In the genomic region with DNA sequence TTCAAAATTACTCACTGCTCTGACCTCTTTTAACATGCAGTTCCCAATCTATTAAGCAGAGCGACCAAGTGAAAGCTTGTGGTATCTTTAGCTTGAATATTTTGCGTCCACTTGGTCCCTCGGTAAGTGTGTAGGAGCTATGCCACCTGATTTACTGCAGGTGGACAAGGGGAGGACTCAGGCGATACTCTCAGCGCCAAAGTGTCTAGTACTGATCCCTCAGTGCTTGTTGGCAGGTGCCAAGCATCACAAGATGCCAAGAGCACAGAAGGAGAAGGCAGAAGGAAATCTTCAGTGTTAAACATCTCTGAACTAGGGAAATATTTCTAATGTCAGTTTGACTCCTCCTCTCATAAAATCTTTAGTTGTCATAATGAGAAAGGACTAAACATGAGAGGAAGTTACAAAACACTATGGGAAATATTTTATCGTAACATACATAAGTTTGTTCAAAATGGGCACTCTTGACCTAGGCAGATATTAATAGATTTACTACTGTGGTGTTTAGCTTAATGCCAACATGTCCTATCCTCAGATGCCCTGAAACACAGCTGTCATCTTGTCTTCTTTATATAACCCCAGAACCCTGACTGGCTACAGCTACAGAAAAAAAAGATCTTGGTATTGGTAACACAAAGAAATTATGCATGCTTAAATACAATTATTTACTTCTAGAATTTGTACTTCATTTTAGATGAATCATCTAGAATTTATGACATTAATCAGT, we compare ENCODE assay signal across 25 cellular contexts.
"Had no signal": no experiment of that assay in that cellular context is flagged by ENCODE, and none has a peak within 500 bp of the region (broad histone marks: within the 10 kb centered on the region; RNA-seq: fewer than 3 reads in every experiment).

No MANE protein-coding gene starts in this region.

- H3K36me3 Mint-ChIP-seq: brain had no signal

- H3K4me3 ChIP-seq: hepatocyte, mucosa of descending colon, sigmoid colon, spleen, tibial nerve had no signal

- H3K27me3 ChIP-seq: foreskin keratinocyte, hepatocyte, sigmoid colon, spleen, tibial nerve had no signal

- H3K27me3 Mint-ChIP-seq: brain had no signal

- H3K4me3 Mint-ChIP-seq: activated CD4-positive, alpha-beta T cell treated with anti-CD3 and anti-CD28 coated beads, Interleukin-2, amount 10 ng/mL, durations not matched to agents 7 days and 5 days; activated CD8-positive, alpha-beta memory T cell treated with anti-CD3 and anti-CD28 coated beads, Interleukin-2, amount 10 ng/mL, durations not matched to agents 7 days and 5 days; activated CD8-positive, alpha-beta T cell treated with anti-CD3 and anti-CD28 coated beads for 36 hours; activated naive CD8-positive, alpha-beta T cell treated with anti-CD3 and anti-CD28 coated beads, Interleukin-2, amount 50 U/mL, for 24 hours; brain; immature natural killer cell; neural crest cell; stimulated activated naive CD8-positive, alpha-beta T cell treated with anti-CD3 and anti-CD28 coated beads, Interleukin-15, amount 100 ng/mL, for 72 hours had no signal

- ATAC-seq: activated CD4-positive, CD25-positive, alpha-beta regulatory T cell treated with anti-CD3 and anti-CD28 coated beads, Interleukin-2, amount 50 U/mL, for 24 hours; activated CD8-positive, alpha-beta memory T cell treated with anti-CD3 and anti-CD28 coated beads, Interleukin-2, amount 10 ng/mL, durations not matched to agents 7 days and 5 days; activated CD8-positive, alpha-beta T cell treated with anti-CD3 and anti-CD28 coated beads for 36 hours; activated naive CD8-positive, alpha-beta T cell treated with anti-CD3 and anti-CD28 coated beads, Interleukin-2, amount 50 U/mL, for 24 hours; foreskin keratinocyte; mucosa of descending colon; naive thymus-derived CD4-positive, alpha-beta T cell; stimulated activated naive CD8-positive, alpha-beta T cell treated with anti-CD3 and anti-CD28 coated beads, Interleukin-15, amount 100 ng/mL, for 72 hours had no signal

- H3K4me1 ChIP-seq: foreskin keratinocyte, sigmoid colon, spleen had no signal

- H2AFZ ChIP-seq: hepatocyte had no signal

- H3K4me1 Mint-ChIP-seq: brain; immature natural killer cell; stimulated activated naive CD8-positive, alpha-beta T cell treated with anti-CD3 and anti-CD28 coated beads, Interleukin-15, amount 100 ng/mL, for 72 hours had no signal

- H3K79me2 ChIP-seq: hepatocyte had no signal

- H3K27ac ChIP-seq: foreskin keratinocyte, hepatocyte, sigmoid colon, spleen, tibial nerve had no signal

- H3K4me2 ChIP-seq: hepatocyte had no signal

- DNase-seq: activated CD4-positive, alpha-beta T cell treated with anti-CD3 and anti-CD28 coated beads, Interleukin-2, amount 10 ng/mL, durations not matched to agents 7 days and 5 days; activated CD8-positive, alpha-beta memory T cell treated with anti-CD3 and anti-CD28 coated beads, Interleukin-2, amount 10 ng/mL, durations not matched to agents 7 days and 5 days; activated CD8-positive, alpha-beta T cell treated with anti-CD3 and anti-CD28 coated beads for 36 hours; activated gamma-delta T cell; activated naive CD4-positive, alpha-beta T cell treated with anti-CD3 and anti-CD28 coated beads, Interleukin-2, amount 50 U/mL, for 16 hours; activated naive CD8-positive, alpha-beta T cell treated with anti-CD3 and anti-CD28 coated beads, Interleukin-2, amount 50 U/mL, for 24 hours; activated T-cell treated with anti-CD3 and anti-CD28 coated beads for 4 hours; aorta; effector memory CD4-positive, alpha-beta T cell; foreskin keratinocyte; immature natural killer cell; kidney glomerular epithelial cell; mesenchymal stem cell; mucosa of descending colon; naive thymus-derived CD4-positive, alpha-beta T cell; occipital lobe; sigmoid colon; spleen; stimulated activated naive CD8-positive, alpha-beta T cell treated with anti-CD3 and anti-CD28 coated beads, Interleukin-15, amount 100 ng/mL, for 72 hours; T-helper 9 cell had no signal

- H3K9me3 ChIP-seq: mucosa of descending colon had no signal

- H3K36me3 ChIP-seq: sigmoid colon, spleen, tibial nerve had no signal

- H3K27ac Mint-ChIP-seq: activated CD4-positive, alpha-beta T cell treated with anti-CD3 and anti-CD28 coated beads, Interleukin-2, amount 10 ng/mL, durations not matched to agents 7 days and 5 days; activated CD8-positive, alpha-beta memory T cell treated with anti-CD3 and anti-CD28 coated beads, Interleukin-2, amount 10 ng/mL, durations not matched to agents 7 days and 5 days; activated CD8-positive, alpha-beta T cell treated with anti-CD3 and anti-CD28 coated beads for 36 hours; activated naive CD8-positive, alpha-beta T cell treated with anti-CD3 and anti-CD28 coated beads, Interleukin-2, amount 50 U/mL, for 24 hours; immature natural killer cell; naive thymus-derived CD4-positive, alpha-beta T cell; stimulated activated naive CD8-positive, alpha-beta T cell treated with anti-CD3 and anti-CD28 coated beads, Interleukin-15, amount 100 ng/mL, for 72 hours had no signal
